Comparison of ENCODE assay signal across 1 cellular context in genomic region chr11:124079631-124080318, GRCh38.
TF ChIP-seq lines count a peak whose summit lies in the region.

No MANE protein-coding gene starts in this region.

TF ChIP-seq in K562, 482 proteins besides CTCF, POLR2A, EP300 and RAD21 (continues in another document):
- no peak for TF ChIP-seq TEAD2 (tag; IDR thresholded peaks at IDR 0.05)
- peak; percentile 93 for TF ChIP-seq FOXJ2 (tag; IDR thresholded peaks at IDR 0.05)
- TF ChIP-seq, protein P1, sequence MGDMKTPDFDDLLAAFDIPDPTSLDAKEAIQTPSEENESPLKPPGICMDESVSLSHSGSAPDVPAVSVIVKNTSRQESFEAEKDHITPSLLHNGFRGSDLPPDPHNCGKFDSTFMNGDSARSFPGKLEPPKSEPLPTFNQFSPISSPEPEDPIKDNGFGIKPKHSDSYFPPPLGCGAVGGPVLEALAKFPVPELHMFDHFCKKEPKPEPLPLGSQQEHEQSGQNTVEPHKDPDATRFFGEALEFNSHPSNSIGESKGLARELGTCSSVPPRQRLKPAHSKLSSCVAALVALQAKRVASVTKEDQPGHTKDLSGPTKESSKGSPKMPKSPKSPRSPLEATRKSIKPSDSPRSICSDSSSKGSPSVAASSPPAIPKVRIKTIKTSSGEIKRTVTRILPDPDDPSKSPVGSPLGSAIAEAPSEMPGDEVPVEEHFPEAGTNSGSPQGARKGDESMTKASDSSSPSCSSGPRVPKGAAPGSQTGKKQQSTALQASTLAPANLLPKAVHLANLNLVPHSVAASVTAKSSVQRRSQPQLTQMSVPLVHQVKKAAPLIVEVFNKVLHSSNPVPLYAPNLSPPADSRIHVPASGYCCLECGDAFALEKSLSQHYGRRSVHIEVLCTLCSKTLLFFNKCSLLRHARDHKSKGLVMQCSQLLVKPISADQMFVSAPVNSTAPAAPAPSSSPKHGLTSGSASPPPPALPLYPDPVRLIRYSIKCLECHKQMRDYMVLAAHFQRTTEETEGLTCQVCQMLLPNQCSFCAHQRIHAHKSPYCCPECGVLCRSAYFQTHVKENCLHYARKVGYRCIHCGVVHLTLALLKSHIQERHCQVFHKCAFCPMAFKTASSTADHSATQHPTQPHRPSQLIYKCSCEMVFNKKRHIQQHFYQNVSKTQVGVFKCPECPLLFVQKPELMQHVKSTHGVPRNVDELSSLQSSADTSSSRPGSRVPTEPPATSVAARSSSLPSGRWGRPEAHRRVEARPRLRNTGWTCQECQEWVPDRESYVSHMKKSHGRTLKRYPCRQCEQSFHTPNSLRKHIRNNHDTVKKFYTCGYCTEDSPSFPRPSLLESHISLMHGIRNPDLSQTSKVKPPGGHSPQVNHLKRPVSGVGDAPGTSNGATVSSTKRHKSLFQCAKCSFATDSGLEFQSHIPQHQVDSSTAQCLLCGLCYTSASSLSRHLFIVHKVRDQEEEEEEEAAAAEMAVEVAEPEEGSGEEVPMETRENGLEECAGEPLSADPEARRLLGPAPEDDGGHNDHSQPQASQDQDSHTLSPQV (IDR thresholded peaks at IDR 0.05), result peak; percentile 79
- TF ChIP-seq MTA2 (IDR thresholded peaks at IDR 0.05; ENCODE audit: low read depth), result peak; percentile 96
- TF ChIP-seq ZBTB5 (IDR thresholded peaks at IDR 0.05), result no peak
- no peak for TF ChIP-seq SIRT6 (IDR thresholded peaks at IDR 0.05; ENCODE audit: low read depth, low read length)
- TF ChIP-seq ZBTB11 (CRISPR knock-in tag; IDR thresholded peaks at IDR 0.05), result peak in 1 of 3 experiments; percentile 72; a peak in 2 of 6 replicates
- no peak for TF ChIP-seq ZNF707 (CRISPR knock-in tag; conservative IDR thresholded peaks at IDR 0.05)
- TF ChIP-seq ARID3A (IDR thresholded peaks at IDR 0.05; ENCODE audit: borderline replicate concordance, low read depth, low read length), result peak; percentile 95
- peak; percentile 91 for TF ChIP-seq ZNF175 (CRISPR knock-in tag; IDR thresholded peaks at IDR 0.05; ENCODE audit: low read depth)
- TF ChIP-seq, protein P2, sequence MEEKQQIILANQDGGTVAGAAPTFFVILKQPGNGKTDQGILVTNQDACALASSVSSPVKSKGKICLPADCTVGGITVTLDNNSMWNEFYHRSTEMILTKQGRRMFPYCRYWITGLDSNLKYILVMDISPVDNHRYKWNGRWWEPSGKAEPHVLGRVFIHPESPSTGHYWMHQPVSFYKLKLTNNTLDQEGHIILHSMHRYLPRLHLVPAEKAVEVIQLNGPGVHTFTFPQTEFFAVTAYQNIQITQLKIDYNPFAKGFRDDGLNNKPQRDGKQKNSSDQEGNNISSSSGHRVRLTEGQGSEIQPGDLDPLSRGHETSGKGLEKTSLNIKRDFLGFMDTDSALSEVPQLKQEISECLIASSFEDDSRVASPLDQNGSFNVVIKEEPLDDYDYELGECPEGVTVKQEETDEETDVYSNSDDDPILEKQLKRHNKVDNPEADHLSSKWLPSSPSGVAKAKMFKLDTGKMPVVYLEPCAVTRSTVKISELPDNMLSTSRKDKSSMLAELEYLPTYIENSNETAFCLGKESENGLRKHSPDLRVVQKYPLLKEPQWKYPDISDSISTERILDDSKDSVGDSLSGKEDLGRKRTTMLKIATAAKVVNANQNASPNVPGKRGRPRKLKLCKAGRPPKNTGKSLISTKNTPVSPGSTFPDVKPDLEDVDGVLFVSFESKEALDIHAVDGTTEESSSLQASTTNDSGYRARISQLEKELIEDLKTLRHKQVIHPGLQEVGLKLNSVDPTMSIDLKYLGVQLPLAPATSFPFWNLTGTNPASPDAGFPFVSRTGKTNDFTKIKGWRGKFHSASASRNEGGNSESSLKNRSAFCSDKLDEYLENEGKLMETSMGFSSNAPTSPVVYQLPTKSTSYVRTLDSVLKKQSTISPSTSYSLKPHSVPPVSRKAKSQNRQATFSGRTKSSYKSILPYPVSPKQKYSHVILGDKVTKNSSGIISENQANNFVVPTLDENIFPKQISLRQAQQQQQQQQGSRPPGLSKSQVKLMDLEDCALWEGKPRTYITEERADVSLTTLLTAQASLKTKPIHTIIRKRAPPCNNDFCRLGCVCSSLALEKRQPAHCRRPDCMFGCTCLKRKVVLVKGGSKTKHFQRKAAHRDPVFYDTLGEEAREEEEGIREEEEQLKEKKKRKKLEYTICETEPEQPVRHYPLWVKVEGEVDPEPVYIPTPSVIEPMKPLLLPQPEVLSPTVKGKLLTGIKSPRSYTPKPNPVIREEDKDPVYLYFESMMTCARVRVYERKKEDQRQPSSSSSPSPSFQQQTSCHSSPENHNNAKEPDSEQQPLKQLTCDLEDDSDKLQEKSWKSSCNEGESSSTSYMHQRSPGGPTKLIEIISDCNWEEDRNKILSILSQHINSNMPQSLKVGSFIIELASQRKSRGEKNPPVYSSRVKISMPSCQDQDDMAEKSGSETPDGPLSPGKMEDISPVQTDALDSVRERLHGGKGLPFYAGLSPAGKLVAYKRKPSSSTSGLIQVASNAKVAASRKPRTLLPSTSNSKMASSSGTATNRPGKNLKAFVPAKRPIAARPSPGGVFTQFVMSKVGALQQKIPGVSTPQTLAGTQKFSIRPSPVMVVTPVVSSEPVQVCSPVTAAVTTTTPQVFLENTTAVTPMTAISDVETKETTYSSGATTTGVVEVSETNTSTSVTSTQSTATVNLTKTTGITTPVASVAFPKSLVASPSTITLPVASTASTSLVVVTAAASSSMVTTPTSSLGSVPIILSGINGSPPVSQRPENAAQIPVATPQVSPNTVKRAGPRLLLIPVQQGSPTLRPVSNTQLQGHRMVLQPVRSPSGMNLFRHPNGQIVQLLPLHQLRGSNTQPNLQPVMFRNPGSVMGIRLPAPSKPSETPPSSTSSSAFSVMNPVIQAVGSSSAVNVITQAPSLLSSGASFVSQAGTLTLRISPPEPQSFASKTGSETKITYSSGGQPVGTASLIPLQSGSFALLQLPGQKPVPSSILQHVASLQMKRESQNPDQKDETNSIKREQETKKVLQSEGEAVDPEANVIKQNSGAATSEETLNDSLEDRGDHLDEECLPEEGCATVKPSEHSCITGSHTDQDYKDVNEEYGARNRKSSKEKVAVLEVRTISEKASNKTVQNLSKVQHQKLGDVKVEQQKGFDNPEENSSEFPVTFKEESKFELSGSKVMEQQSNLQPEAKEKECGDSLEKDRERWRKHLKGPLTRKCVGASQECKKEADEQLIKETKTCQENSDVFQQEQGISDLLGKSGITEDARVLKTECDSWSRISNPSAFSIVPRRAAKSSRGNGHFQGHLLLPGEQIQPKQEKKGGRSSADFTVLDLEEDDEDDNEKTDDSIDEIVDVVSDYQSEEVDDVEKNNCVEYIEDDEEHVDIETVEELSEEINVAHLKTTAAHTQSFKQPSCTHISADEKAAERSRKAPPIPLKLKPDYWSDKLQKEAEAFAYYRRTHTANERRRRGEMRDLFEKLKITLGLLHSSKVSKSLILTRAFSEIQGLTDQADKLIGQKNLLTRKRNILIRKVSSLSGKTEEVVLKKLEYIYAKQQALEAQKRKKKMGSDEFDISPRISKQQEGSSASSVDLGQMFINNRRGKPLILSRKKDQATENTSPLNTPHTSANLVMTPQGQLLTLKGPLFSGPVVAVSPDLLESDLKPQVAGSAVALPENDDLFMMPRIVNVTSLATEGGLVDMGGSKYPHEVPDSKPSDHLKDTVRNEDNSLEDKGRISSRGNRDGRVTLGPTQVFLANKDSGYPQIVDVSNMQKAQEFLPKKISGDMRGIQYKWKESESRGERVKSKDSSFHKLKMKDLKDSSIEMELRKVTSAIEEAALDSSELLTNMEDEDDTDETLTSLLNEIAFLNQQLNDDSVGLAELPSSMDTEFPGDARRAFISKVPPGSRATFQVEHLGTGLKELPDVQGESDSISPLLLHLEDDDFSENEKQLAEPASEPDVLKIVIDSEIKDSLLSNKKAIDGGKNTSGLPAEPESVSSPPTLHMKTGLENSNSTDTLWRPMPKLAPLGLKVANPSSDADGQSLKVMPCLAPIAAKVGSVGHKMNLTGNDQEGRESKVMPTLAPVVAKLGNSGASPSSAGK (IDR thresholded peaks at IDR 0.05), result peak; percentile 45; the same call in 1 of the 2 replicates
- TF ChIP-seq SMARCE1 (IDR thresholded peaks at IDR 0.05), result peak; percentile 99
- TF ChIP-seq FOXA3 (CRISPR knock-in tag; conservative IDR thresholded peaks at IDR 0.05 in 1 of 2, IDR thresholded peaks at IDR 0.05 in 1 of 2), result peak in 1 of 2 experiments; percentile 30; a peak in 1 of 4 replicates
- TF ChIP-seq ETS2 (tag; IDR thresholded peaks at IDR 0.05; ENCODE audit: borderline replicate concordance, poor library complexity, severe bottlenecking), result no peak
- peak; percentile 47; the same call in 1 of the 2 replicates for TF ChIP-seq MXI1 (IDR thresholded peaks at IDR 0.05; ENCODE audit: low read depth, low read length)
- peak; percentile 98 for TF ChIP-seq GATAD2B (IDR thresholded peaks at IDR 0.05; ENCODE audit: borderline replicate concordance)
- TF ChIP-seq ZNF507 (tag; conservative IDR thresholded peaks at IDR 0.05), result no peak
- TF ChIP-seq HDAC2 (IDR thresholded peaks at IDR 0.05), result peak; percentile 90
- TF ChIP-seq BDP1 (IDR thresholded peaks at IDR 0.05; ENCODE audit: insufficient read depth, insufficient read length), result no peak
- peak; percentile 20; the same call in 1 of the 2 replicates for TF ChIP-seq KLF6 (CRISPR knock-in tag; IDR thresholded peaks at IDR 0.05; ENCODE audit: borderline replicate concordance)
- TF ChIP-seq, protein P3, sequence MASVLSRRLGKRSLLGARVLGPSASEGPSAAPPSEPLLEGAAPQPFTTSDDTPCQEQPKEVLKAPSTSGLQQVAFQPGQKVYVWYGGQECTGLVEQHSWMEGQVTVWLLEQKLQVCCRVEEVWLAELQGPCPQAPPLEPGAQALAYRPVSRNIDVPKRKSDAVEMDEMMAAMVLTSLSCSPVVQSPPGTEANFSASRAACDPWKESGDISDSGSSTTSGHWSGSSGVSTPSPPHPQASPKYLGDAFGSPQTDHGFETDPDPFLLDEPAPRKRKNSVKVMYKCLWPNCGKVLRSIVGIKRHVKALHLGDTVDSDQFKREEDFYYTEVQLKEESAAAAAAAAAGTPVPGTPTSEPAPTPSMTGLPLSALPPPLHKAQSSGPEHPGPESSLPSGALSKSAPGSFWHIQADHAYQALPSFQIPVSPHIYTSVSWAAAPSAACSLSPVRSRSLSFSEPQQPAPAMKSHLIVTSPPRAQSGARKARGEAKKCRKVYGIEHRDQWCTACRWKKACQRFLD (CRISPR knock-in tag; IDR thresholded peaks at IDR 0.05), result peak; percentile 94
- TF ChIP-seq, protein P4, sequence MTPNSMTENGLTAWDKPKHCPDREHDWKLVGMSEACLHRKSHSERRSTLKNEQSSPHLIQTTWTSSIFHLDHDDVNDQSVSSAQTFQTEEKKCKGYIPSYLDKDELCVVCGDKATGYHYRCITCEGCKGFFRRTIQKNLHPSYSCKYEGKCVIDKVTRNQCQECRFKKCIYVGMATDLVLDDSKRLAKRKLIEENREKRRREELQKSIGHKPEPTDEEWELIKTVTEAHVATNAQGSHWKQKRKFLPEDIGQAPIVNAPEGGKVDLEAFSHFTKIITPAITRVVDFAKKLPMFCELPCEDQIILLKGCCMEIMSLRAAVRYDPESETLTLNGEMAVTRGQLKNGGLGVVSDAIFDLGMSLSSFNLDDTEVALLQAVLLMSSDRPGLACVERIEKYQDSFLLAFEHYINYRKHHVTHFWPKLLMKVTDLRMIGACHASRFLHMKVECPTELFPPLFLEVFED (CRISPR knock-in tag; conservative IDR thresholded peaks at IDR 0.05), result peak; percentile 74; the same call in 1 of the 2 replicates
